In the genomic region with DNA sequence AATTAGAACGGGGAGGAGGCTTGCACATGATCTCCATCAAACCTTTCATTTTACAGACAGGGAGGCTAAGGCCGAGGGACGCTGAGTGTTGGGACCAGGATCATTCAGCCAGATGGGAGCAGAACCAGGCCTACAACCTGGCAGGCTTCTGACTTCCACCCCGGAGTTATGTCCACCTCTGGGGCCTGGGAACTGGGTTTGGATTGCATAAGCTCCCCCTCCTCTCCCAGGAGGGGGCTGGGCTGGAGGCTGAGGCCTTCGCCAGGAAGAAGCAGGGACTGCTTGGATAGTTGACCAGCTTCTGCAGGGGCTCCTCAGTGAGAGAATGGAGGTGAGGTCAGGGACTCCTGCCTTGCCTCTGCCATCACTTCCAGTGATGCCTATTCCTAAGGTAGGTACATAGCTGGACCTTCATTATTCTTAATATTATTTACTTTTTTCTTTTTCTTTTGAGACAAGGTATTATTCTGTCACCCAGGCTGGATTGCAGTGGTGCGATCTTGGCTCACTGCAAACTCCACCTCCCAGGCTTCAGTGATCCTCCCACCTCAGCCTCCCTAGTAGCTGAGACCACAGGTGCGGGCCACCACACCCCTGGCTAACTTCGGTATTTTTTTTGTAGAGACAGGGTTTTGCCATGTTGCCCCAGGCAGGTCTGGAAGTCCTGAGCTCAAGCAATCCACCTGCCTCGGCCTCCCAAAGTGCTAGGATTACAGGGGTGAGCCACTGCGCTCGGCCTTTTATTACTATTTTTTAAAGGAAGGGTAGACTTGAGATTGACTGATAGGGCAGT, we compare ENCODE assay signal across 7 cellular contexts.
A peak's percentile ranks its signal among the peaks of the same experiment; 100 is the strongest.
DNase-seq lines count a peak whose midpoint lies in the region; ATAC-seq and TF ChIP-seq lines count a peak whose summit lies in the region.

No MANE protein-coding gene starts in this region.

- peak overlapping the region; percentile 87 for H3K4me3 ChIP-seq in GM12864 (ENCODE audit: low read depth, low read length)
- peak overlapping the region; percentile 88 to 92 for H3K4me3 ChIP-seq in neutrophil (ENCODE audit: low read depth in 1 of 2, low read length in 1 of 2)

- H3K4me1 ChIP-seq in neutrophil (ENCODE audit: control insufficient read depth in 1 of 2, insufficient read depth in 1 of 2, low read depth in 1 of 2, low read length in 1 of 2): peaks cover 57 to 64% of the 10 kb centered on the region in 2 experiments

- H3K27me3 ChIP-seq in neutrophil: no peaks in the 10 kb centered on the region

- H3K27ac ChIP-seq in neutrophil: peak overlapping the region; percentile 97

- POLR2A ChIA-PET in HEK293T (lab: Yijun Ruan, JAX): interaction anchor here (1.0 kb wide), 1 partner anchor 11 kb away, joined by 3 read pairs; no protein-coding TSS in a partner anchor

- H3K36me3 ChIP-seq in neutrophil: peaks cover 15% of the 10 kb centered on the region

- CTCF ChIA-PET in HEK293T (lab: Yijun Ruan, JAX): no interaction called here

- TF ChIP-seq CTCF in GM12864 (IDR thresholded peaks at IDR 0.05; ENCODE audit: low read depth, low read length, missing control alignments): no peak
- no peak for TF ChIP-seq CTCF in neutrophil (IDR thresholded peaks at IDR 0.05)

- ATAC-seq in GM21723 (IDR thresholded peaks at IDR 0.05; ENCODE audit: unreplicated experiment) (no peak), HG03097 (IDR thresholded peaks at IDR 0.05; ENCODE audit: low FRiP score, unreplicated experiment) (no peak)

- DNase-seq in GM12864 (ENCODE audit: low read depth): no peak
- peak; percentile 46 for DNase-seq in NAMALWA (ENCODE audit: low spot score)
- peak; percentile 42 for DNase-seq in cerebellar cortex (ENCODE audit: low spot score)
- DNase-seq in HEK293T (ENCODE audit: extremely low spot score): no peak

- no peaks in the 10 kb centered on the region for H3K9me3 ChIP-seq in neutrophil

TF ChIP-seq in HEK293T, 16 proteins besides CTCF, POLR2A, EP300 and RAD21:
- TF ChIP-seq NFRKB (IDR thresholded peaks at IDR 0.05): no peak
- TF ChIP-seq TARDBP (IDR thresholded peaks at IDR 0.05): no peak
- no peak for TF ChIP-seq SP1 (IDR thresholded peaks at IDR 0.05)
- no peak for TF ChIP-seq L3MBTL2 (conservative IDR thresholded peaks at IDR 0.05)
- TF ChIP-seq LEF1 (IDR thresholded peaks at IDR 0.05; ENCODE audit: borderline replicate concordance): no peak
- no peak for TF ChIP-seq FOXK2 (IDR thresholded peaks at IDR 0.05)
- no peak for TF ChIP-seq ELF4 (IDR thresholded peaks at IDR 0.05)
- no peak for TF ChIP-seq ARNT (IDR thresholded peaks at IDR 0.05)
- no peak for TF ChIP-seq HDGF (IDR thresholded peaks at IDR 0.05; ENCODE audit: borderline replicate concordance)
- no peak for TF ChIP-seq ZNF384 (IDR thresholded peaks at IDR 0.05)
- TF ChIP-seq, protein P1, sequence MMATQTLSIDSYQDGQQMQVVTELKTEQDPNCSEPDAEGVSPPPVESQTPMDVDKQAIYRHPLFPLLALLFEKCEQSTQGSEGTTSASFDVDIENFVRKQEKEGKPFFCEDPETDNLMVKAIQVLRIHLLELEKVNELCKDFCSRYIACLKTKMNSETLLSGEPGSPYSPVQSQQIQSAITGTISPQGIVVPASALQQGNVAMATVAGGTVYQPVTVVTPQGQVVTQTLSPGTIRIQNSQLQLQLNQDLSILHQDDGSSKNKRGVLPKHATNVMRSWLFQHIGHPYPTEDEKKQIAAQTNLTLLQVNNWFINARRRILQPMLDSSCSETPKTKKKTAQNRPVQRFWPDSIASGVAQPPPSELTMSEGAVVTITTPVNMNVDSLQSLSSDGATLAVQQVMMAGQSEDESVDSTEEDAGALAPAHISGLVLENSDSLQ (IDR thresholded peaks at IDR 0.05): no peak
- TF ChIP-seq SUZ12 (IDR thresholded peaks at IDR 0.05): no peak
- no peak for TF ChIP-seq CTBP1 (IDR thresholded peaks at IDR 0.05; ENCODE audit: borderline replicate concordance)
- TF ChIP-seq FOXM1 (IDR thresholded peaks at IDR 0.05; ENCODE audit: borderline replicate concordance): no peak
- no peak for TF ChIP-seq BHLHE40 (IDR thresholded peaks at IDR 0.05; ENCODE audit: borderline replicate concordance)
- TF ChIP-seq FOXA1 (IDR thresholded peaks at IDR 0.05): no peak

Comparison
In these comparisons a context has a peak if more than half of its experiments do, and no peak if none do; other contexts are left out.
1. DNase-seq: peak in NAMALWA (single experiment) and cerebellar cortex (single experiment); none in GM12864 (single experiment) and HEK293T (single experiment).